In the genomic region with DNA sequence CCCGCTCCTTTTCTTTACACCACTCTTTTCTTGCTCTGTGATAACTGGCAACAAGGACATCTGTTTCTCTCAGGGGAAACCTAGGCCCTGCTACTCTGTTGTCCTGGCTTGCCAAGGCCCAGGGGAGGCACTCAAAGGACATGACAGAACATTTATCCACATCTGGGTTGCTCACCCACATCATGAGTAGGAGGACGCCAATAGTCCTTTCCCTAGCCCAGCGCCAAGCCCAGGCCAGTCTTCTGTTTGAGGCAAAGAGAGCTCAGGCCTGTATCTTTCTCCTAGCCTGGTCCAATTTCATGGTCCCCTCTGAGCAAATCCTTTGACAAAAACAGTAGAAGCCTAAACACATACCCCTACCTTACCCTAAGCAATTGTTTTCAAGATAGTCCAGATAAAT, we compare ENCODE assay signal across 25 cellular contexts.
DNase-seq lines count a peak whose midpoint lies in the region; ATAC-seq and TF ChIP-seq lines count a peak whose summit lies in the region.
"Had no signal": no experiment of that assay in that cellular context is flagged by ENCODE, and none has a peak within 500 bp of the region (broad histone marks: within the 10 kb centered on the region; RNA-seq: fewer than 3 reads in every experiment).

No MANE protein-coding gene starts in this region.

- no peaks in the 10 kb centered on the region for H3K27me3 ChIP-seq in right atrium auricular region
- H3K27me3 ChIP-seq in IMR-90 (ENCODE audit: control insufficient read depth, insufficient read depth, low read length): no peaks in the 10 kb centered on the region
- H3K27me3 ChIP-seq in osteoblast (ENCODE audit: insufficient read depth, low read length): no peaks in the 10 kb centered on the region
- H3K27me3 ChIP-seq: BE2C, BLaER1 had no signal

- H3K27ac Mint-ChIP-seq in T-helper 17 cell: peak overlapping the region; percentile 49
- H3K27ac Mint-ChIP-seq: CD14-positive monocyte; CD4-positive, alpha-beta memory T cell; CD4-positive, CD25-positive, alpha-beta regulatory T cell had no signal

- H3K9me1 ChIP-seq in IMR-90 (ENCODE audit: insufficient read depth, low read length): no peaks in the 10 kb centered on the region; the same call in 1 of the 2 replicates

- H3K27ac ChIP-seq in right atrium auricular region (no peak overlapping the region), IMR-90 (ENCODE audit: insufficient read depth, low read length) (no peak overlapping the region), osteoblast (ENCODE audit: low read depth, low read length) (no peak overlapping the region)
- H3K27ac ChIP-seq: BLaER1 had no signal

- DNase-seq in Right ventricle myocardium superior (no peak), right atrium auricular region (ENCODE audit: low spot score) (no peak), IMR-90 (no peak), T-helper 17 cell (no peak), osteoblast (ENCODE audit: insufficient read length, low spot score, missing footprints) (no peak), OCI-M2 (lab: John Stamatoyannopoulos, UW; ENCODE audit: unreplicated experiment) (no peak)
- DNase-seq: 8988T; ACHN; BE2C; C1 segment of cervical spinal cord; CD4-positive, alpha-beta memory T cell; CD4-positive, CD25-positive, alpha-beta regulatory T cell; CD8-positive, alpha-beta memory T cell; COR-L47; DMS 273 treated with DMSO at 0.1 percent for 48 hours; DMS153; DMS53; DMS79; DND-41; EL; GDM1 had no signal

- CTCF ChIA-PET in IMR-90 (lab: Yijun Ruan, JAX): no interaction called here

- no peaks in the 10 kb centered on the region for H3K79me2 ChIP-seq in osteoblast (ENCODE audit: insufficient read depth, low read length)

- 89 to 100% methylated on average over 1 to 3 of the region's 3 CpGs for WGBS in IMR-90 (ENCODE audit: extremely low coverage in 2 of 2, insufficient read length in 1 of 2), 2 experiments

- TF ChIP-seq POLR2A in IMR-90 (IDR thresholded peaks at IDR 0.05; ENCODE audit: low read depth, low read length): no peak

- H3K4me3 ChIP-seq in right atrium auricular region: no peak overlapping the region
- H3K4me3 ChIP-seq in IMR-90 (ENCODE audit: insufficient read depth, low read depth, low read length): no peak overlapping the region
- no peak overlapping the region for H3K4me3 ChIP-seq in osteoblast (ENCODE audit: insufficient read depth, low read length)
- H3K4me3 ChIP-seq: BLaER1, GM12878 had no signal

- H4K91ac ChIP-seq in IMR-90 (ENCODE audit: insufficient read depth, low read depth, low read length): peak overlapping the region; percentile 58

- H3K9ac ChIP-seq in IMR-90 (ENCODE audit: low read depth, low read length): no peak overlapping the region
- H3K9ac ChIP-seq: BLaER1 had no signal

- TF ChIP-seq CTCF in right atrium auricular region (IDR thresholded peaks at IDR 0.05) (no peak), IMR-90 (conservative IDR thresholded peaks at IDR 0.05; ENCODE audit: low read depth, low read length) (no peak), osteoblast (IDR thresholded peaks at IDR 0.05; ENCODE audit: extremely low read depth, low read depth, low read length) (no peak)

- H3K4me2 ChIP-seq in IMR-90 (ENCODE audit: low read depth, low read length) (no peak overlapping the region), osteoblast (ENCODE audit: insufficient read depth, low read length) (no peak overlapping the region)
- H3K4me2 ChIP-seq: BLaER1 had no signal

- H3K23ac ChIP-seq in IMR-90 (ENCODE audit: low read depth, low read length): no peak overlapping the region

- H3K36me3 Mint-ChIP-seq in T-helper 17 cell (ENCODE audit: low read depth): no peaks in the 10 kb centered on the region
- H3K36me3 Mint-ChIP-seq: CD14-positive monocyte; CD4-positive, alpha-beta memory T cell; CD4-positive, CD25-positive, alpha-beta regulatory T cell; CD8-positive, alpha-beta memory T cell had no signal

- intact Hi-C loops in Right ventricle myocardium superior (cut with DNase I) (no loop called here), IMR-90 (cut with micrococcal nuclease) (no loop called here)

- no peaks in the 10 kb centered on the region for H3K4me1 ChIP-seq in right atrium auricular region
- no peaks in the 10 kb centered on the region; the same call in 1 of the 2 replicates for H3K4me1 ChIP-seq in IMR-90 (ENCODE audit: control insufficient read depth, insufficient read depth, low read length)
- no peaks in the 10 kb centered on the region for H3K4me1 ChIP-seq in osteoblast (ENCODE audit: insufficient read depth, low read length)
- H3K4me1 ChIP-seq: BE2C, BLaER1 had no signal

- peaks cover 14% of the 10 kb centered on the region for H3K27me3 Mint-ChIP-seq in T-helper 17 cell
- H3K27me3 Mint-ChIP-seq: CD4-positive, CD25-positive, alpha-beta regulatory T cell; CD8-positive, alpha-beta memory T cell had no signal

- no peak overlapping the region for H3K56ac ChIP-seq in IMR-90 (ENCODE audit: extremely low read depth, insufficient read depth, low read length)

- H3K36me3 ChIP-seq in right atrium auricular region (no peaks in the 10 kb centered on the region), IMR-90 (ENCODE audit: control insufficient read depth, insufficient read depth, low read length) (no peaks in the 10 kb centered on the region), osteoblast (ENCODE audit: insufficient read depth, low read length) (no peaks in the 10 kb centered on the region)
- H3K36me3 ChIP-seq: BE2C, BLaER1 had no signal

- H3K4me3 Mint-ChIP-seq in T-helper 17 cell: no peak overlapping the region
- H3K4me3 Mint-ChIP-seq: CD14-positive monocyte; CD4-positive, alpha-beta memory T cell; CD4-positive, CD25-positive, alpha-beta regulatory T cell; CD8-positive, alpha-beta memory T cell had no signal

- no peak overlapping the region for H2BK15ac ChIP-seq in IMR-90 (ENCODE audit: low read depth, low read length)

- no peak overlapping the region for H2AFZ ChIP-seq in IMR-90 (replicated peaks; ENCODE audit: low read length, poor library complexity)
- peak overlapping the region; percentile 19 for H2AFZ ChIP-seq in osteoblast (ENCODE audit: low read length)

- H2BK5ac ChIP-seq in IMR-90 (ENCODE audit: low read depth, low read length, poor library complexity, severe bottlenecking): peak overlapping the region; percentile 36

- ATAC-seq in Right ventricle myocardium superior (ENCODE audit: poor library complexity) (peak; percentile 50), IMR-90 (ENCODE audit: low read depth) (no peak), T-helper 17 cell (no peak), HG03108 (IDR thresholded peaks at IDR 0.05; ENCODE audit: unreplicated experiment) (no peak)
- ATAC-seq: GM12878 had no signal

- POLR2A ChIA-PET in IMR-90 (lab: Charles Lee; ENCODE audit: unreplicated experiment): no interaction called here

- H3K4me1 Mint-ChIP-seq in T-helper 17 cell: no peaks in the 10 kb centered on the region
- H3K4me1 Mint-ChIP-seq: CD14-positive monocyte; CD4-positive, alpha-beta memory T cell; CD4-positive, CD25-positive, alpha-beta regulatory T cell; CD8-positive, alpha-beta memory T cell had no signal

- dilution Hi-C loops in IMR-90 (cut with HindIII; ENCODE audit: low sequenced_read_pairs, unreplicated experiment): no loop called here

- H3K9me3 ChIP-seq in right atrium auricular region (no peaks in the 10 kb centered on the region), IMR-90 (ENCODE audit: control insufficient read depth, insufficient read depth, low read length) (peaks cover 2% of the 10 kb centered on the region), T-helper 17 cell (ENCODE audit: control insufficient read depth, low read length, poor library complexity, severe bottlenecking) (no peaks in the 10 kb centered on the region), osteoblast (ENCODE audit: low read depth, low read length) (no peaks in the 10 kb centered on the region)
- H3K9me3 ChIP-seq: BE2C had no signal

- peak overlapping the region; percentile 72 for H3K18ac ChIP-seq in IMR-90 (ENCODE audit: low read depth, low read length)

- no peaks in the 10 kb centered on the region for H4K20me1 ChIP-seq in IMR-90 (ENCODE audit: insufficient read depth, low read length)
- H4K20me1 ChIP-seq in osteoblast (ENCODE audit: insufficient read depth, low read length): no peaks in the 10 kb centered on the region
- H4K20me1 ChIP-seq: BLaER1 had no signal

- peak overlapping the region; percentile 67 for H2BK20ac ChIP-seq in IMR-90 (ENCODE audit: low read depth, low read length)

- TF ChIP-seq RAD21 in IMR-90 (IDR thresholded peaks at IDR 0.05; ENCODE audit: low read length): no peak

- H3K4ac ChIP-seq in IMR-90 (ENCODE audit: low read depth, low read length): peak overlapping the region; percentile 68

- H2AK5ac ChIP-seq in IMR-90 (ENCODE audit: low read depth, low read length): peak overlapping the region; percentile 62

- peak overlapping the region; percentile 23; the same call in 1 of the 2 replicates for H3K14ac ChIP-seq in IMR-90 (replicated peaks; ENCODE audit: low read depth, low read length)

- in situ Hi-C loops in IMR-90 (cut with MboI; ENCODE audit: low sequenced_read_pairs): no loop called here

- H2AK9ac ChIP-seq in IMR-90 (replicated peaks; ENCODE audit: low read depth, low read length, poor library complexity): no peak overlapping the region

- no TSS peak for BruUV-seq in IMR-90 (replicated peaks; lab: Mats Ljungman, UMichigan)

- 0 out of 4 replicates have a peak overlapping the region, but pooled peaks of 1 of the 2 experiments have one; percentile 32 for H4K8ac ChIP-seq in IMR-90 (ENCODE audit: low read depth in 2 of 2, low read length in 2 of 2)

- H4K5ac ChIP-seq in IMR-90 (ENCODE audit: low read depth, low read length): peak overlapping the region; percentile 29; the same call in 1 of the 2 replicates

- H3K79me1 ChIP-seq in IMR-90 (ENCODE audit: low read depth in 1 of 2, low read length in 2 of 2): no peaks in the 10 kb centered on the region

- peak overlapping the region; percentile 82 for H2BK120ac ChIP-seq in IMR-90 (ENCODE audit: low read depth, low read length)

TF ChIP-seq in IMR-90, 13 proteins besides CTCF, POLR2A, EP300 and RAD21:
- TF ChIP-seq BHLHE40 (IDR thresholded peaks at IDR 0.05; ENCODE audit: low read depth, low read length): no peak
- no peak for TF ChIP-seq MAFK (IDR thresholded peaks at IDR 0.05; ENCODE audit: low read depth, low read length)
- TF ChIP-seq MXI1 (IDR thresholded peaks at IDR 0.05; ENCODE audit: borderline replicate concordance, low read depth, low read length): no peak
